Comparison of ENCODE assay signal across 25 cellular contexts in genomic region chr12:110782922-110783321, GRCh38. TPM values are rescaled to one million over a fixed set of nuclear protein-coding genes. Genes with fewer than 3 reads are reported as not detected.
DNase-seq lines count a peak whose midpoint lies in the region; ATAC-seq, FAIRE-seq and TF ChIP-seq lines count a peak whose summit lies in the region.
"Had no signal": no experiment of that assay in that cellular context is flagged by ENCODE, and none has a peak within 500 bp of the region (broad histone marks: within the 10 kb centered on the region; RNA-seq: fewer than 3 reads in every experiment).

No MANE protein-coding gene starts in this region.

- H3K27ac ChIP-seq in Karpas-422 (ENCODE audit: low read length) (no peak overlapping the region), GM12878 (ENCODE audit: control insufficient read depth, insufficient read depth) (no peak overlapping the region), osteoblast (ENCODE audit: low read depth, low read length) (no peak overlapping the region)

- peak overlapping the region; percentile 47 for H3K27ac Mint-ChIP-seq in activated naive CD4-positive, alpha-beta T cell treated with anti-CD3 and anti-CD28 coated beads for 36 hours
- H3K27ac Mint-ChIP-seq in activated naive CD8-positive, alpha-beta T cell treated with anti-CD3 and anti-CD28 coated beads for 36 hours = no peak overlapping the region

- peaks cover 56% of the 10 kb centered on the region for H3K4me1 Mint-ChIP-seq in activated naive CD4-positive, alpha-beta T cell treated with anti-CD3 and anti-CD28 coated beads for 36 hours (ENCODE audit: low read depth)
- H3K4me1 Mint-ChIP-seq in activated naive CD8-positive, alpha-beta T cell treated with anti-CD3 and anti-CD28 coated beads for 36 hours = peaks cover 32% of the 10 kb centered on the region

- SMC1A ChIA-PET in GM12878 (lab: Charles Lee; ENCODE audit: uncharacterized antibody, unreplicated experiment) = no interaction called here

- no TSS peak for BruUV-seq in GM12878 (replicated peaks; lab: Mats Ljungman, UMichigan)

- H3K9ac ChIP-seq in Karpas-422 (ENCODE audit: low read length) (no peak overlapping the region), GM12878 (ENCODE audit: control insufficient read depth, insufficient read depth, low read length) (no peak overlapping the region)
- H3K9ac ChIP-seq: SK-N-SH had no signal

- peaks cover 17% of the 10 kb centered on the region for H3K4me1 ChIP-seq in Karpas-422 (ENCODE audit: low read length)
- H3K4me1 ChIP-seq in GM12878 (ENCODE audit: control insufficient read depth, insufficient read depth, low read length) = peaks cover 37% of the 10 kb centered on the region
- H3K4me1 ChIP-seq in osteoblast (ENCODE audit: insufficient read depth, low read length) = no peaks in the 10 kb centered on the region
- H3K4me1 ChIP-seq: HAP-1 had no signal

- no peak overlapping the region for H3K4me3 Mint-ChIP-seq in activated naive CD4-positive, alpha-beta T cell treated with anti-CD3 and anti-CD28 coated beads for 36 hours
- H3K4me3 Mint-ChIP-seq in activated naive CD8-positive, alpha-beta T cell treated with anti-CD3 and anti-CD28 coated beads for 36 hours = no peak overlapping the region
- H3K4me3 Mint-ChIP-seq: CD8-positive, alpha-beta memory T cell had no signal

- WGBS in GM12878 (ENCODE audit: insufficient coverage, insufficient replicate concordance, low lambda C conversion rate, missing lambda C conversion rate) = 47% methylated on average over 8 of the region's 8 CpGs

- no peak for TF ChIP-seq POLR2A in GM12878 (IDR thresholded peaks at IDR 0.05; ENCODE audit: low read depth, low read length)

- DNase-seq in activated naive CD4-positive, alpha-beta T cell treated with anti-CD3 and anti-CD28 coated beads for 36 hours = no peak
- DNase-seq in activated naive CD4-positive, alpha-beta T cell treated with anti-CD3 and anti-CD28 coated beads, Interleukin-2, amount 50 U/mL, for 16 hours = no peak
- DNase-seq in Karpas-422 = no peak
- no peak for DNase-seq in GM12878 (ENCODE audit: low read depth, low spot score)
- no peak for DNase-seq in osteoblast (ENCODE audit: insufficient read length, low spot score, missing footprints)
- no peak for DNase-seq in activated naive CD8-positive, alpha-beta T cell treated with anti-CD3 and anti-CD28 coated beads for 36 hours
- DNase-seq: C1 segment of cervical spinal cord; CD8-positive, alpha-beta memory T cell; DMS79 treated with DMSO at 0.1 percent for 48 hours; GF-D8; GOT3; MV-4-11; NCI-H1105; NCI-H1436 treated with DMSO at 0.1 percent for 48 hours; NCI-H187 treated with DMSO at 0.1 percent for 48 hours; NCI-H446; NCI-H524 treated with DMSO at 0.1 percent for 48 hours; SIG-M5; SK-N-SH; SW 1271 had no signal

- FAIRE-seq in GM12878 (lab: Jason Lieb, UNC) = no peak
- FAIRE-seq: GM18507, RCC 7860 had no signal

- TF ChIP-seq EP300 in GM12878 (IDR thresholded peaks at IDR 0.05; ENCODE audit: borderline replicate concordance in 1 of 2, control insufficient read depth in 1 of 2, low read depth in 2 of 2, low read length in 2 of 2) = no peak

- H3K9me3 ChIP-seq in Karpas-422 (ENCODE audit: low read length) (no peaks in the 10 kb centered on the region), GM12878 (replicated peaks; ENCODE audit: control insufficient read depth, insufficient read depth, low read length) (no peaks in the 10 kb centered on the region; the same call in 2 of the 3 replicates), osteoblast (ENCODE audit: low read depth, low read length) (no peaks in the 10 kb centered on the region)
- H3K9me3 ChIP-seq: HAP-1, SK-N-SH had no signal

- no peaks in the 10 kb centered on the region for H3K9me2 ChIP-seq in Karpas-422 (replicated peaks; ENCODE audit: insufficient read depth, low read length)
- H3K9me2 ChIP-seq: SK-N-SH had no signal

- no peak for TF ChIP-seq RAD21 in GM12878 (IDR thresholded peaks at IDR 0.05; ENCODE audit: insufficient read depth, low read depth, low read length)

- POLR2A ChIA-PET in GM12878 (lab: Charles Lee) = no interaction called here

- H3K4me3 ChIP-seq in Karpas-422 (ENCODE audit: low read length) = no peak overlapping the region
- no peak overlapping the region for H3K4me3 ChIP-seq in GM12878
- peak overlapping the region; percentile 45 for H3K4me3 ChIP-seq in osteoblast (ENCODE audit: insufficient read depth, low read length)
- H3K4me3 ChIP-seq: HAP-1 had no signal

- H2AFZ ChIP-seq in Karpas-422 (ENCODE audit: low read length) (no peak overlapping the region), GM12878 (ENCODE audit: control insufficient read depth, low read depth, low read length) (no peak overlapping the region; the same call in 1 of the 2 replicates), osteoblast (ENCODE audit: low read length) (peak overlapping the region; percentile 93)

- no peaks in the 10 kb centered on the region for H3K9me3 Mint-ChIP-seq in activated naive CD4-positive, alpha-beta T cell treated with anti-CD3 and anti-CD28 coated beads for 36 hours
- H3K9me3 Mint-ChIP-seq in activated naive CD8-positive, alpha-beta T cell treated with anti-CD3 and anti-CD28 coated beads for 36 hours = no peaks in the 10 kb centered on the region
- H3K9me3 Mint-ChIP-seq: CD8-positive, alpha-beta memory T cell had no signal

- H3K79me2 ChIP-seq in Karpas-422 (ENCODE audit: low read length) (no peaks in the 10 kb centered on the region), GM12878 (ENCODE audit: control insufficient read depth, insufficient read depth, low read length) (no peaks in the 10 kb centered on the region), osteoblast (ENCODE audit: insufficient read depth, low read length) (no peaks in the 10 kb centered on the region)

- ATAC-seq in GM12878 (peak; percentile 63), GM21528 (IDR thresholded peaks at IDR 0.05; ENCODE audit: low FRiP score, unreplicated experiment) (no peak), HG03342 (IDR thresholded peaks at IDR 0.05; ENCODE audit: unreplicated experiment) (no peak)

- TF ChIP-seq CTCF in GM12878 (IDR thresholded peaks at IDR 0.05 in 2 of 3, conservative IDR thresholded peaks at IDR 0.05 in 1 of 3; ENCODE audit: control insufficient read depth in 2 of 3, extremely low read depth in 1 of 3, insufficient read depth in 1 of 3, low read depth in 3 of 3, low read length in 3 of 3) (no peak), osteoblast (IDR thresholded peaks at IDR 0.05; ENCODE audit: extremely low read depth, low read depth, low read length) (no peak)

- H3K27me3 ChIP-seq in Karpas-422 (ENCODE audit: low read length) (no peaks in the 10 kb centered on the region), GM12878 (replicated peaks in 1 of 2; ENCODE audit: control insufficient read depth in 2 of 2, insufficient read depth in 2 of 2, low read length in 1 of 2) (no peaks in the 10 kb centered on the region), osteoblast (ENCODE audit: insufficient read depth, low read length) (peaks cover 4% of the 10 kb centered on the region)

- RAD21 ChIA-PET in GM12878 (lab: Charles Lee; ENCODE audit: unreplicated experiment) = no interaction called here

- no peaks in the 10 kb centered on the region for H3K36me3 ChIP-seq in Karpas-422 (ENCODE audit: insufficient read depth, low read length)
- H3K36me3 ChIP-seq in GM12878 (ENCODE audit: control insufficient read depth in 2 of 2, insufficient read depth in 2 of 2, low read length in 1 of 2) = no peaks in the 10 kb centered on the region
- no peaks in the 10 kb centered on the region for H3K36me3 ChIP-seq in osteoblast (ENCODE audit: insufficient read depth, low read length)
- H3K36me3 ChIP-seq: HAP-1 had no signal

- in situ Hi-C loops in GM12878 (cut with MboI) = no loop called here

- intact Hi-C loops in activated naive CD4-positive, alpha-beta T cell treated with anti-CD3 and anti-CD28 coated beads for 36 hours (cut with micrococcal nuclease) = no loop called here
- intact Hi-C loops in GM12878 (cut with micrococcal nuclease; ENCODE audit: unreplicated experiment) = no loop called here

- CTCF ChIA-PET in activated naive CD4-positive, alpha-beta T cell treated with anti-CD3 and anti-CD28 coated beads for 36 hours (lab: Charles Lee) = no interaction called here
- CTCF ChIA-PET in GM12878 (lab: Yijun Ruan, JAX) = no interaction called here

- peak overlapping the region; percentile 26 for H3K4me2 ChIP-seq in Karpas-422 (ENCODE audit: low read depth, low read length, poor library complexity, severe bottlenecking)
- H3K4me2 ChIP-seq in GM12878 (ENCODE audit: control insufficient read depth, insufficient read depth) = peak overlapping the region; percentile 59; the same call in 1 of the 2 replicates
- H3K4me2 ChIP-seq in osteoblast (ENCODE audit: insufficient read depth, low read length) = peak overlapping the region; percentile 70
- H3K4me2 ChIP-seq: SK-N-SH had no signal

- H4K20me1 ChIP-seq in Karpas-422 (ENCODE audit: insufficient read depth, low read depth, low read length) (no peaks in the 10 kb centered on the region), GM12878 (ENCODE audit: control insufficient read depth, insufficient read depth) (no peaks in the 10 kb centered on the region), osteoblast (ENCODE audit: insufficient read depth, low read length) (no peaks in the 10 kb centered on the region)

- no peaks in the 10 kb centered on the region for H3K27me3 Mint-ChIP-seq in activated naive CD4-positive, alpha-beta T cell treated with anti-CD3 and anti-CD28 coated beads for 36 hours (ENCODE audit: low read depth)
- H3K27me3 Mint-ChIP-seq in activated naive CD8-positive, alpha-beta T cell treated with anti-CD3 and anti-CD28 coated beads for 36 hours = no peaks in the 10 kb centered on the region

- H3K36me3 Mint-ChIP-seq in activated naive CD4-positive, alpha-beta T cell treated with anti-CD3 and anti-CD28 coated beads for 36 hours (ENCODE audit: low read depth) = no peaks in the 10 kb centered on the region
- peaks cover 3% of the 10 kb centered on the region for H3K36me3 Mint-ChIP-seq in activated naive CD8-positive, alpha-beta T cell treated with anti-CD3 and anti-CD28 coated beads for 36 hours
- H3K36me3 Mint-ChIP-seq: CD8-positive, alpha-beta memory T cell had no signal

RNA-seq across cellular contexts. Expression of gene PPP1CC, which starts 40.2 kb away (rescaled TPM):
- 100 to 1,000 TPM; 280 to 285 TPM for total RNA-seq in activated naive CD4-positive, alpha-beta T cell treated with anti-CD3 and anti-CD28 coated beads for 36 hours
- 128 and 248 TPM in 2 replicates for total RNA-seq in Karpas-422 (2014; rRNA removed; shearing (Covaris generic); ENCODE audit: low replicate concordance)
- 183 and 185 TPM in 2 replicates for total RNA-seq in GM12878 (2013; cell fraction: nucleolus; rRNA removed)
- total RNA-seq in GM12878 (2014; rRNA removed) (169 and 200 TPM in 2 replicates), GM12878 (2014; rRNA removed; fragmentation: Illumina TruSeq; extraction: Trizol) (174 and 184 TPM in 2 replicates), GM12878 (2021) (179 and 191 TPM in 2 replicates), osteoblast (107 and 114 TPM in 2 replicates)
- 87.0 TPM for polyA plus RNA-seq in GM12878 (2011; ENCODE audit: low read depth)
- polyA plus RNA-seq in GM12878 (2011; rRNA removed) (279 and 423 TPM in 2 replicates), GM12878 (2014; fragmentation: Illumina TruSeq; extraction: Trizol) (237 and 312 TPM in 2 replicates), GM12878 (2014; fragmentation: Nextera tagmentation; extraction: Ambion mirVana) (100 to 1,000 TPM in 1 of 2 experiments, 10 to 100 TPM in 1; 64.4 to 111 TPM), GM12878 (2014; rRNA removed) (124 and 145 TPM in 2 replicates), GM12878 (2016; fragmentation: Nextera tagmentation; extraction: Ambion mirVana) (100 to 1,000 TPM; 116 to 123 TPM)
- polyA plus RNA-seq in GM12878 (2011; cell fraction: cytosol; rRNA removed) = 92.1 and 98.9 TPM in 2 replicates
- polyA plus RNA-seq in GM12878 (2011; cell fraction: nucleus; rRNA removed) = 104 and 118 TPM in 2 replicates
- polyA plus RNA-seq in GM12878 (2012) = 141 and 161 TPM in 2 replicates
- 108 and 142 TPM in 2 replicates for polyA minus RNA-seq in GM12878 (2011; rRNA and poly(A)+ RNA removed)
- 60.7 and 69.6 TPM in 2 replicates for polyA minus RNA-seq in GM12878 (2011; cell fraction: cytosol; rRNA and poly(A)+ RNA removed)
- polyA minus RNA-seq in GM12878 (2011; cell fraction: nucleus; rRNA and poly(A)+ RNA removed) = 50.5 and 81.6 TPM in 2 replicates
- 100 to 1,000 TPM; 260 to 270 TPM for total RNA-seq in activated naive CD8-positive, alpha-beta T cell treated with anti-CD3 and anti-CD28 coated beads for 36 hours
